Comparison of ENCODE assay signal across 1 cellular context in the genomic region with DNA sequence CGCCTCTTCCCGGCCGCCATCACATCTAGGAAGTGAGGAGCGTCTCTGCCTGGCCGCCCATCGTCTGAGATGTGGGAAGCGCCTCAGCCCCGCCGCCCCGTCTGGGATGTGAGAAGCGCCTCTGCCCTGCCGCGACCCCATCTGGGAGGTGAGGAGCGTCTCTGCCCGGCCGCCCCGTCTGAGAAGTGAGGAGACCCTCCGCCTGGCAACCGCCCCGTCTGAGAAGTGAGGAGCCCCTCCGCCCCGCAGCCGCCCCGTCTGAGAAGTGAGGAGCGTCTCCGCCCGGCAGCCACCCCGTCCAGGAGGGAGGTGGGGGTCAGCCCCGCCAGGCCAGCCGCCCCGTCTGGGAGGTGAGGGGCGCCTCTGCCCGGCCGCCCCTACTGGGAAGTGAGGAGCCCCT. TPM values are rescaled to one million over a fixed set of nuclear protein-coding genes. Genes with fewer than 3 reads are reported as not detected.
"Had no signal": no experiment of that assay in that cellular context is flagged by ENCODE, and none has a peak within 500 bp of the region (broad histone marks: within the 10 kb centered on the region; RNA-seq: fewer than 3 reads in every experiment).

No MANE protein-coding gene starts in this region.

RNA-seq across cellular contexts. Expression of a gene that starts 40.1 kb away (rescaled TPM):
- polyA plus RNA-seq: IgD-negative memory B cell had no signal
